Comparison of ENCODE assay signal across 8 cellular contexts in the genomic region with DNA sequence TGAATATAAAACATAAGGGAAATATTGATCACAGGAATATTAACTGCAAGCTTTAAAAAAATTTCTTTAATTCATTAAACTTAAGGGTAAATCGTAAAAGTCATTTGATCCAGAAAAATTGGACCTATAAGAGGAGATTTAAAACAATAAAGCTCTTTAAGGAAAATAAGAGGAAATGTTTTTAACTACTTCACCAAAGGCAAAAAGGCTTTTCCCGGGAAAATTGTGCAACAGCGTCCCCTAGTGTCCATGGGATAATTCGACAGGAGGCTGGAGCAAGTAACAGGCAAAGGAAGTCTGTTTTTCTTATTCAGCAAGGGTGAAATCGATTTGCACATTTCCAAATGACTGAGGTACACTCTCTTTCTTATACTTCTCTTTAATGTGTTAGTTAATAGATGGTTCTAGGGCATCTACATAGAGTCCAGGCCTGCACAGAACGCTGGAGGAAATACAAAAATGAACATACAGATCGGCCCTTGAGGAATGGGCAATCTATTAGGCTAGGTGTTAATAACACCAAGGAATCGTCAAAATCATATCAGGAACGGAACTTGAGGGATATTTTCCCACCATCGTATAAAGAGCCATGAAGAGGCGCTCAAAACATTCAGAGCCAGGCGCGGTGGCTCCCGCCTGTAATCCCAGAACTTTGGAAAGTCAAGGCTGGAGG.
A peak's percentile ranks its signal among the peaks of the same experiment; 100 is the strongest.
DNase-seq lines count a peak whose midpoint lies in the region; ATAC-seq, FAIRE-seq and TF ChIP-seq lines count a peak whose summit lies in the region.

No MANE protein-coding gene starts in this region.

- H3K36me3 ChIP-seq in HCT116 (ENCODE audit: control insufficient read depth in 1 of 2, insufficient read depth in 2 of 2, low read length in 2 of 2) (no peaks in the 10 kb centered on the region), endothelial cell of umbilical vein (ENCODE audit: control insufficient read depth in 2 of 2, extremely low read depth in 1 of 2, insufficient read depth in 2 of 2, low read length in 2 of 2) (no peaks in the 10 kb centered on the region)

- CTCF ChIA-PET in HCT116 (lab: Charles Lee) (interaction anchor here (0.6 to 3.4 kb wide), 14 partner anchors 9 to 1199 kb away, joined by 3 to 15 read pairs (median 5); no protein-coding TSS in a partner anchor), endothelial cell of umbilical vein (lab: Charles Lee) (interaction anchor here (0.7 to 4.3 kb wide), 10 partner anchors 9 to 1306 kb away, joined by 3 to 51 read pairs (median 5); no protein-coding TSS in a partner anchor)

- no peaks in the 10 kb centered on the region for H3K79me2 ChIP-seq in HCT116 (ENCODE audit: insufficient read depth, low read length)
- no peaks in the 10 kb centered on the region for H3K79me2 ChIP-seq in endothelial cell of umbilical vein (ENCODE audit: control insufficient read depth, insufficient read depth, low read length)

- H3K4me1 ChIP-seq in HCT116 (ENCODE audit: control insufficient read depth in 1 of 2, insufficient read depth in 2 of 2, low read length in 2 of 2), result no peaks in the 10 kb centered on the region
- H3K4me1 ChIP-seq in endothelial cell of umbilical vein (ENCODE audit: control insufficient read depth, extremely low read depth, insufficient read depth, low read length), result no peaks in the 10 kb centered on the region

- BruUV-seq in HCT116 (replicated peaks; lab: Mats Ljungman, UMichigan) (no TSS peak), endothelial cell of umbilical vein (replicated peaks; lab: Mats Ljungman, UMichigan) (no TSS peak)

- FAIRE-seq in RCC 7860 (lab: Jason Lieb, UNC), result no peak
- peak; percentile 70 for FAIRE-seq in endothelial cell of umbilical vein (lab: Jason Lieb, UNC)

- no peaks in the 10 kb centered on the region for H3K9me1 ChIP-seq in endothelial cell of umbilical vein (replicated peaks; ENCODE audit: control insufficient read depth, extremely low read depth, insufficient read depth, low read length)

- intact Hi-C loops in HCT116 (cut with micrococcal nuclease) (loop anchor here (1.0 kb wide), 1 partner anchor 1060 kb away; no protein-coding TSS in a partner anchor), endothelial cell of umbilical vein (cut with micrococcal nuclease) (loop anchor here (1.0 kb wide), 1 partner anchor 292 kb away; no protein-coding TSS in a partner anchor), natural killer cell (cut with micrococcal nuclease) (no loop called here)

- H3K27me3 ChIP-seq in HCT116 (ENCODE audit: insufficient read depth, low read length) (no peaks in the 10 kb centered on the region; the same call in 1 of the 2 replicates), endothelial cell of umbilical vein (ENCODE audit: control insufficient read depth in 2 of 2, insufficient read depth in 2 of 2, low read length in 2 of 2) (no peaks in the 10 kb centered on the region)

- no peak overlapping the region for H3K27ac ChIP-seq in HCT116 (ENCODE audit: low read depth, low read length)
- no peak overlapping the region for H3K27ac ChIP-seq in endothelial cell of umbilical vein (ENCODE audit: insufficient read depth, low read depth, low read length)

- H3K9me3 Mint-ChIP-seq in neural crest cell (no peaks in the 10 kb centered on the region), natural killer cell (peaks cover 0 to 2% of the 10 kb centered on the region in 2 donors)

- DNase-seq in COLO829 (ENCODE audit: low spot score) (peak; percentile 50), HCT116 (ENCODE audit: low read depth, low spot score) (peak; percentile 43), RCC 7860 (ENCODE audit: low spot score) (peak; percentile 23), endothelial cell of umbilical vein (ENCODE audit: low read depth, low spot score) (peak; percentile 14), neural crest cell (ENCODE audit: low read depth, low spot score) (peak; percentile 85), natural killer cell (no peak)

- H3K4me3 Mint-ChIP-seq in neural crest cell, result no peak overlapping the region
- no peak overlapping the region for H3K4me3 Mint-ChIP-seq in natural killer cell

- H3K36me3 Mint-ChIP-seq in neural crest cell (ENCODE audit: low read depth) (no peaks in the 10 kb centered on the region), natural killer cell (no peaks in the 10 kb centered on the region)

- H4K20me1 ChIP-seq in HCT116 (ENCODE audit: insufficient read depth) (no peaks in the 10 kb centered on the region), endothelial cell of umbilical vein (replicated peaks; ENCODE audit: control insufficient read depth, extremely low read depth, insufficient read depth, low read length) (no peaks in the 10 kb centered on the region)

- POLR2A ChIA-PET in HCT116 (lab: Charles Lee) (no interaction called here), endothelial cell of umbilical vein (lab: Charles Lee) (no interaction called here)

- peak; percentile 84 for TF ChIP-seq RAD21 in HCT116 (IDR thresholded peaks at IDR 0.05; ENCODE audit: low read depth)

- no peaks in the 10 kb centered on the region for H3K9me3 ChIP-seq in HCT116 (ENCODE audit: control insufficient read depth in 1 of 2, insufficient read depth in 1 of 2, low read depth in 1 of 2, low read length in 2 of 2)
- no peaks in the 10 kb centered on the region for H3K9me3 ChIP-seq in endothelial cell of umbilical vein (replicated peaks; ENCODE audit: control insufficient read depth, insufficient read depth, low read length)

- dilution Hi-C loops in endothelial cell of umbilical vein (cut with MboI; ENCODE audit: extremely low pct_ligation_motif_present, low sequenced_read_pairs), result no loop called here

- H3K4me2 ChIP-seq in HCT116 (ENCODE audit: low read length), result no peak overlapping the region
- no peak overlapping the region for H3K4me2 ChIP-seq in endothelial cell of umbilical vein (ENCODE audit: insufficient read depth, low read length)

- H3K27ac Mint-ChIP-seq in neural crest cell (ENCODE audit: unreplicated experiment) (no peak overlapping the region), natural killer cell (no peak overlapping the region)

- TF ChIP-seq CTCF in HCT116 (IDR thresholded peaks at IDR 0.05 in 2 of 3, conservative IDR thresholded peaks at IDR 0.05 in 1 of 3; ENCODE audit: borderline replicate concordance in 1 of 3, insufficient read depth in 1 of 3, low read depth in 2 of 3, low read length in 2 of 3) (peak; percentile 73 to 99 (median 92); a peak in 5 of 6 replicates), endothelial cell of umbilical vein (IDR thresholded peaks at IDR 0.05; ENCODE audit: extremely low read depth in 1 of 2, insufficient read depth in 1 of 2, low read depth in 1 of 2, low read length in 2 of 2) (peak; percentile 58 to 71), neural crest cell (conservative IDR thresholded peaks at IDR 0.05) (peak; percentile 94), natural killer cell (IDR thresholded peaks at IDR 0.05) (no peak)

- no peaks in the 10 kb centered on the region for H3K27me3 Mint-ChIP-seq in neural crest cell (ENCODE audit: low read depth)
- H3K27me3 Mint-ChIP-seq in natural killer cell (ENCODE audit: low read depth in 2 of 2), result peaks cover 0 to 6% of the 10 kb centered on the region in 2 donors

- no peaks in the 10 kb centered on the region for H3K4me1 Mint-ChIP-seq in neural crest cell
- H3K4me1 Mint-ChIP-seq in natural killer cell, result no peaks in the 10 kb centered on the region

- H3K9me2 ChIP-seq in HCT116 (ENCODE audit: insufficient read depth), result no peaks in the 10 kb centered on the region

- H2AFZ ChIP-seq in HCT116 (ENCODE audit: low read depth, low read length, poor library complexity, severe bottlenecking) (no peak overlapping the region), endothelial cell of umbilical vein (ENCODE audit: low read depth, low read length) (no peak overlapping the region)

- H3K4me3 ChIP-seq in HCT116 (replicated peaks in 1 of 2; ENCODE audit: low read depth in 1 of 2, low read length in 2 of 2) (no peak overlapping the region), endothelial cell of umbilical vein (replicated peaks in 1 of 3; ENCODE audit: insufficient read depth in 1 of 3, low read depth in 1 of 3, low read length in 3 of 3) (no peak overlapping the region)

- H3K9ac ChIP-seq in HCT116 (ENCODE audit: low read length) (no peak overlapping the region), endothelial cell of umbilical vein (replicated peaks; ENCODE audit: extremely low read depth, insufficient read depth, low read length) (no peak overlapping the region)

- ATAC-seq in HCT116 (peak; percentile 67; the same call in 1 of the 2 replicates), GM19328 (IDR thresholded peaks at IDR 0.05; ENCODE audit: unreplicated experiment) (no peak), GM18870 (IDR thresholded peaks at IDR 0.05; ENCODE audit: unreplicated experiment) (no peak), natural killer cell (no peak)

- RAD21 ChIA-PET in HCT116 (lab: Charles Lee; ENCODE audit: low non-redundant PET in 1 of 2, low total read pairs in 2 of 2, uncharacterized antibody in 2 of 2, unreplicated experiment in 2 of 2), result interaction anchor here in 1 of 2 experiments (1.1 kb wide), 1 partner anchor 1060 kb away, joined by 4 read pairs; no protein-coding TSS in a partner anchor

- TF ChIP-seq POLR2A in HCT116 (IDR thresholded peaks at IDR 0.05; ENCODE audit: borderline replicate concordance, extremely low read depth, insufficient read depth, insufficient read length) (no peak), endothelial cell of umbilical vein (IDR thresholded peaks at IDR 0.05; ENCODE audit: low read depth, low read length) (no peak)

TF ChIP-seq in HCT116, 20 proteins besides CTCF, POLR2A, EP300 and RAD21 (continues in another document):
- TF ChIP-seq CBX3 (IDR thresholded peaks at IDR 0.05; ENCODE audit: low read depth) (no peak), TCF7L2 (IDR thresholded peaks at IDR 0.05; ENCODE audit: borderline replicate concordance, extremely low read depth, insufficient read depth, insufficient read length) (no peak), SRF (IDR thresholded peaks at IDR 0.05; ENCODE audit: low read depth) (no peak)

TF ChIP-seq in endothelial cell of umbilical vein, 7 proteins besides CTCF, POLR2A, EP300 and RAD21:
- TF ChIP-seq, protein P1, sequence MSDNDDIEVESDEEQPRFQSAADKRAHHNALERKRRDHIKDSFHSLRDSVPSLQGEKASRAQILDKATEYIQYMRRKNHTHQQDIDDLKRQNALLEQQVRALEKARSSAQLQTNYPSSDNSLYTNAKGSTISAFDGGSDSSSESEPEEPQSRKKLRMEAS (IDR thresholded peaks at IDR 0.05; ENCODE audit: insufficient read depth, insufficient read length), result no peak
- TF ChIP-seq GATA2 (IDR thresholded peaks at IDR 0.05; ENCODE audit: insufficient read depth, insufficient read length, low read depth, low read length) (no peak), EZH2 (IDR thresholded peaks at IDR 0.05; ENCODE audit: borderline replicate concordance, low read depth, low read length, severe bottlenecking) (no peak), MYC (IDR thresholded peaks at IDR 0.05; ENCODE audit: low read depth, low read length) (no peak), JUN (IDR thresholded peaks at IDR 0.05; ENCODE audit: borderline replicate concordance, insufficient read depth, insufficient read length, low read depth) (no peak), POLR2AphosphoS5 (IDR thresholded peaks at IDR 0.05; ENCODE audit: insufficient read depth, low read depth, low read length) (no peak), FOS (IDR thresholded peaks at IDR 0.05; ENCODE audit: borderline replicate concordance, insufficient read depth, low read length) (no peak)
TF ChIP-seq in endothelial cell of umbilical vein: peak in this region for 0.
